28 cellular contexts compared by ENCODE assay signal in the genomic region with DNA sequence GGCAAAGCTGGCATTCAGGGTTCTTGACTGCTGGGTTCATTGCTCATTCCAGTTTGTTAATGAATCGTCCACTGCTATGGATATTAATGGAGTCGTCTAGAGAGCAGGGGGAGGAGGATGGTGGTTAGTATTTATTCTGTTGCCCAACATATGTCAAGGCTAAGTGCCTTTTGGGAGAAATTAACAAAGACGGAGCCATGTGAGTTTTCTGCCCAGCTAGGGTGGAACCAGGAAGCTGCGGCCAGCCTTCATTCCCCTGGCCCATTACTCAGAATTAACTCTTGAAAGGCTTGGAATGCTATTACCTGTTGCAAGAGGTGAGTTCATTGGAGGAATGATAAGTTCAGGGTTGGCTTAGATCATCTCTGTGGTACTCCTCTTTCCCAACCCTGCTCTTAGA. TPM values are rescaled to one million over a fixed set of nuclear protein-coding genes. Genes with fewer than 3 reads are reported as not detected.
A peak's percentile ranks its signal among the peaks of the same experiment; 100 is the strongest.
DNase-seq lines count a peak whose midpoint lies in the region; ATAC-seq and TF ChIP-seq lines count a peak whose summit lies in the region.
"Had no signal": no experiment of that assay in that cellular context is flagged by ENCODE, and none has a peak within 500 bp of the region (broad histone marks: within the 10 kb centered on the region; RNA-seq: fewer than 3 reads in every experiment).

No MANE protein-coding gene starts in this region.

- no peak overlapping the region for H4K8ac ChIP-seq in trophoblast cell (ENCODE audit: low read depth, low read length)

- H3K9me3 Mint-ChIP-seq in brain = no peaks in the 10 kb centered on the region
- H3K9me3 Mint-ChIP-seq: activated CD4-positive, alpha-beta T cell treated with anti-CD3 and anti-CD28 coated beads, Interleukin-2, amount 10 ng/mL, durations not matched to agents 24 days and 14 days; activated T-cell treated with anti-CD3 and anti-CD28 coated beads, Interleukin-2, amount 50 U/mL, for 4 hours; CD4-positive, alpha-beta T cell; natural killer cell had no signal

- H3K9ac ChIP-seq in Loucy (ENCODE audit: low read depth, low read length, poor library complexity, severe bottlenecking) = no peak overlapping the region
- H3K9ac ChIP-seq in trophoblast cell (ENCODE audit: low read length) = no peak overlapping the region
- H3K9ac ChIP-seq: parathyroid adenoma had no signal

- H3K36me3 ChIP-seq in Loucy (ENCODE audit: insufficient read depth, low read length) (peaks cover 81% of the 10 kb centered on the region; the same call in 1 of the 2 replicates), trophoblast cell (ENCODE audit: control insufficient read depth in 1 of 2, insufficient read depth in 2 of 2, low read length in 2 of 2) (peaks cover 15 to 16% of the 10 kb centered on the region in 2 experiments)
- H3K36me3 ChIP-seq: WERI-Rb-1 had no signal

- H3K79me1 ChIP-seq in trophoblast cell (ENCODE audit: low read length) = peaks cover 2% of the 10 kb centered on the region

- H3K36me3 Mint-ChIP-seq in brain = peaks cover 79% of the 10 kb centered on the region
- H3K36me3 Mint-ChIP-seq: natural killer cell had no signal

- no peak overlapping the region for H3K18ac ChIP-seq in trophoblast cell (ENCODE audit: low read length)

- peaks cover 88% of the 10 kb centered on the region for H3K4me1 Mint-ChIP-seq in brain

- H3K4me2 ChIP-seq in Loucy (ENCODE audit: low read depth, low read length, poor library complexity, severe bottlenecking) (peak overlapping the region; percentile 7), trophoblast cell (ENCODE audit: low read length) (no peak overlapping the region)

- TF ChIP-seq CTCF in Loucy (conservative IDR thresholded peaks at IDR 0.05; ENCODE audit: low read length) (no peak), brain (conservative IDR thresholded peaks at IDR 0.05) (no peak)

- H4K12ac ChIP-seq in trophoblast cell (ENCODE audit: low read depth, low read length) = no peak overlapping the region

- no peaks in the 10 kb centered on the region for H3F3A ChIP-seq in Loucy (ENCODE audit: low read depth)

- no peak for ATAC-seq in GM21528 (IDR thresholded peaks at IDR 0.05; ENCODE audit: low FRiP score, unreplicated experiment)
- ATAC-seq: activated T-cell treated with anti-CD3 and anti-CD28 coated beads, Interleukin-2, amount 50 U/mL, for 4 hours; natural killer cell; sciatic nerve had no signal

- no peak overlapping the region for H4K91ac ChIP-seq in trophoblast cell (ENCODE audit: low read depth, low read length)

- H2AK5ac ChIP-seq in trophoblast cell (ENCODE audit: low read length) = no peak overlapping the region

- H3K4me1 ChIP-seq in Loucy (ENCODE audit: insufficient read depth, low read length, poor library complexity, severe bottlenecking) = peaks cover 37% of the 10 kb centered on the region
- peaks cover 20 to 31% of the 10 kb centered on the region in 2 experiments for H3K4me1 ChIP-seq in trophoblast cell (ENCODE audit: control insufficient read depth in 1 of 2, insufficient read depth in 2 of 2, low read length in 2 of 2)
- H3K4me1 ChIP-seq: parathyroid adenoma had no signal

- whole genome bisulfite sequencing in trophoblast cell (ENCODE audit: extremely low coverage, insufficient coverage, insufficient read length) = no CpG with 5 or more reads among the region's 4 CpGs

- DNase-seq in kidney tubule cell (ENCODE audit: low spot score) (peak; percentile 68), trophoblast cell (peak; percentile 66 to 86), NCI-H1417 (lab: John Stamatoyannopoulos, UW) (no peak), GF-D8 (lab: John Stamatoyannopoulos, UW) (no peak)
- DNase-seq in stimulated activated CD4-positive, alpha-beta T cell treated with anti-CD3 and anti-CD28 coated beads, Interleukin-4, amount 100 ng/mL, for 1 hour = no peak
- DNase-seq: activated CD4-positive, alpha-beta T cell treated with anti-CD3 and anti-CD28 coated beads, Interleukin-2, amount 10 ng/mL, durations not matched to agents 24 days and 14 days; activated T-cell treated with anti-CD3 and anti-CD28 coated beads, Interleukin-2, amount 50 U/mL, for 4 hours; AML-193; CD4-positive, alpha-beta T cell; EL; islet precursor cell; natural killer cell; NCI-H187 treated with DMSO at 0.1 percent for 48 hours; NCI-H524 treated with DMSO at 0.1 percent for 48 hours; NK-92 treated with Interleukin-12 subunit alpha and Interleukin-12 subunit beta, amount 100 ng/mL, for 24 hours; SIG-M5; stimulated activated CD4-positive, alpha-beta T cell treated with anti-CD3 and anti-CD28 coated beads, Interleukin-15, amount 100 ng/mL, for 24 hours; stimulated activated naive CD4-positive, alpha-beta T cell treated with Interleukin-2 at 50 U/mL for 16 hours; SW 1271; T-helper 9 cell; testis; WERI-Rb-1 had no signal

- H2BK120ac ChIP-seq in trophoblast cell (ENCODE audit: insufficient read depth, low read length, poor library complexity) = no peak overlapping the region

- no peak overlapping the region for H3K23ac ChIP-seq in trophoblast cell (ENCODE audit: low read length)

- H3K9me3 ChIP-seq in Loucy (ENCODE audit: insufficient read depth, low read depth, low read length) (no peaks in the 10 kb centered on the region), trophoblast cell (ENCODE audit: insufficient read depth, low read depth, low read length) (no peaks in the 10 kb centered on the region)
- H3K9me3 ChIP-seq: testis had no signal

- H2AFZ ChIP-seq in Loucy (ENCODE audit: low read length) = no peak overlapping the region
- no peak overlapping the region for H2AFZ ChIP-seq in trophoblast cell (ENCODE audit: insufficient read depth, low read length, poor library complexity)
- H2AFZ ChIP-seq: parathyroid adenoma had no signal

- H3K27ac Mint-ChIP-seq in brain = peak overlapping the region in 4 of 5 experiments; percentile 54 to 92 (median 64)
- H3K27ac Mint-ChIP-seq: activated CD4-positive, alpha-beta T cell treated with anti-CD3 and anti-CD28 coated beads, Interleukin-2, amount 10 ng/mL, durations not matched to agents 24 days and 14 days; CD4-positive, alpha-beta T cell; natural killer cell had no signal

- H3K4me3 ChIP-seq in Loucy (ENCODE audit: low read length, poor library complexity, severe bottlenecking) (no peak overlapping the region), trophoblast cell (ENCODE audit: low read depth, low read length) (no peak overlapping the region)
- H3K4me3 ChIP-seq: coronary artery, testis had no signal

- H3K4ac ChIP-seq in trophoblast cell (ENCODE audit: low read depth, low read length) = no peak overlapping the region

- no peak overlapping the region for H3K14ac ChIP-seq in trophoblast cell (ENCODE audit: low read length)

- H3K27me3 ChIP-seq in Loucy (ENCODE audit: insufficient read depth, low read length, poor library complexity, severe bottlenecking) (no peaks in the 10 kb centered on the region), trophoblast cell (ENCODE audit: insufficient read depth, low read length) (no peaks in the 10 kb centered on the region)
- H3K27me3 ChIP-seq: testis had no signal

- H4K20me1 ChIP-seq in Loucy (ENCODE audit: insufficient read depth, low read length, poor library complexity, severe bottlenecking) = peaks cover 84% of the 10 kb centered on the region

- peak overlapping the region in 3 of 5 experiments; percentile 21 to 70 (median 51) for H3K4me3 Mint-ChIP-seq in brain
- H3K4me3 Mint-ChIP-seq: activated CD4-positive, alpha-beta T cell treated with anti-CD3 and anti-CD28 coated beads, Interleukin-2, amount 10 ng/mL, durations not matched to agents 24 days and 14 days; activated T-cell treated with anti-CD3 and anti-CD28 coated beads, Interleukin-2, amount 50 U/mL, for 4 hours; CD4-positive, alpha-beta T cell; natural killer cell had no signal

- H2BK5ac ChIP-seq in trophoblast cell (ENCODE audit: low read depth, low read length, poor library complexity) = no peak overlapping the region

- H3K79me2 ChIP-seq in Loucy (ENCODE audit: insufficient read depth, low read length) (peaks cover 98% of the 10 kb centered on the region), trophoblast cell (ENCODE audit: control insufficient read depth, insufficient read depth, low read length, poor library complexity) (no peaks in the 10 kb centered on the region)
- H3K79me2 ChIP-seq: parathyroid adenoma had no signal

- no peaks in the 10 kb centered on the region for H3K27me3 Mint-ChIP-seq in brain
- H3K27me3 Mint-ChIP-seq: activated CD4-positive, alpha-beta T cell treated with anti-CD3 and anti-CD28 coated beads, Interleukin-2, amount 10 ng/mL, durations not matched to agents 24 days and 14 days; CD4-positive, alpha-beta T cell had no signal

- no peak overlapping the region for H3K27ac ChIP-seq in trophoblast cell (ENCODE audit: low read depth, low read length)
- H3K27ac ChIP-seq: parathyroid adenoma, testis, WERI-Rb-1 had no signal

- H3K9me2 ChIP-seq in Loucy (replicated peaks; ENCODE audit: low read depth, low read length) = no peaks in the 10 kb centered on the region

- H2BK12ac ChIP-seq in trophoblast cell (ENCODE audit: low read length) = no peak overlapping the region

RNA-seq across cellular contexts. Expression of gene IGFBP2, which starts 19.3 kb away (rescaled TPM):
- polyA plus RNA-seq in brain (ENCODE audit: insufficient read depth, low read depth, low replicate concordance) = 233 TPM
- polyA plus RNA-seq in trophoblast cell (2013) = 654 and 672 TPM in 2 replicates

RNA-seq across cellular contexts. Expression of gene IGFBP5, which starts 42.8 kb away (rescaled TPM):
- polyA plus RNA-seq in brain (ENCODE audit: insufficient read depth, low read depth, low replicate concordance) = 769 TPM
- polyA plus RNA-seq in trophoblast cell (2013) = 356 and 375 TPM in 2 replicates

Comparison
In these comparisons a context has a peak if more than half of its experiments do, and no peak if none do; other contexts are left out.
1. DNase-seq: peak in kidney tubule cell (single experiment) and trophoblast cell (2 of 2); none in stimulated activated CD4-positive, alpha-beta T cell treated with anti-CD3 and anti-CD28 coated beads, Interleukin-4, amount 100 ng/mL, for 1 hour (single experiment), NCI-H1417 (0 of 3) and GF-D8 (single experiment).